In the genomic region with DNA sequence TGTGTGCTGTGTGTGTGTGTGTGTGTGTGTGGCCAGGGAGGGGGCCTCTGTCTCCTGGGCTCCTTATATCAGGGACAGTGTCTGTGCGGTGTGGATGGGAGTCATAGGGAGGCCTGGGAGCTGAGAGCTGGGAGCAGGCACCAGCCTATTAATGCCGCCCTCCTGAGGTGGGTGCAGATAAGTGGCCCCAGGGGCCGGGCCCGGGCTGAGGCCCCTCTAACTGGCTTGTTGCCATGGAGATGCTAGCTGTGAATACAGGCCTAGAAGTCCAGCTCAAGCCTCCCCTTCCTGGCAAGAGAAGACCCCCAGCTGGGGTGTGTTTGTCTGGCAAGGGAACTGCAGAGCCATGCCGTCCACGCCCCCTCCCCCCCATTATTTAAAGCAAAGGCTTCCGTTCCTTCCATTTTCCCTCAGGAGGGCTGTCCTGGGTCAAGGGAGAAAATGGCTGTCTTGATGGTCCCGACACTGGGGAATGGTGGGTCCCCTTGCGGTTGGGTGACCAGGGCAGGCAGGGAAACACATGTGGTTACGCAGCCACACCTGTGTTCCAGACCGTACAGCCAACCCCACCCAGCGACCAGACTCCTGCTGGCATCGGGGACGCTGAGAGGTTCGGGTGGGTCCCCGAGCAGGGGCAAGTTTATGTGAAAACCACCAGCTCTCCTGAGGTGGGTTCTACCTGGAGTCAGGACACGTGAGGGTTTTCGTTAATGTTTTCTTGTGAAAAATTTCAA, we compare ENCODE assay signal across 1 cellular context.
TF ChIP-seq lines count a peak whose summit lies in the region.

No MANE protein-coding gene starts in this region.

TF ChIP-seq in HEK293, 187 proteins besides CTCF, POLR2A, EP300 and RAD21 (continued from another document):
- TF ChIP-seq, protein P1, sequence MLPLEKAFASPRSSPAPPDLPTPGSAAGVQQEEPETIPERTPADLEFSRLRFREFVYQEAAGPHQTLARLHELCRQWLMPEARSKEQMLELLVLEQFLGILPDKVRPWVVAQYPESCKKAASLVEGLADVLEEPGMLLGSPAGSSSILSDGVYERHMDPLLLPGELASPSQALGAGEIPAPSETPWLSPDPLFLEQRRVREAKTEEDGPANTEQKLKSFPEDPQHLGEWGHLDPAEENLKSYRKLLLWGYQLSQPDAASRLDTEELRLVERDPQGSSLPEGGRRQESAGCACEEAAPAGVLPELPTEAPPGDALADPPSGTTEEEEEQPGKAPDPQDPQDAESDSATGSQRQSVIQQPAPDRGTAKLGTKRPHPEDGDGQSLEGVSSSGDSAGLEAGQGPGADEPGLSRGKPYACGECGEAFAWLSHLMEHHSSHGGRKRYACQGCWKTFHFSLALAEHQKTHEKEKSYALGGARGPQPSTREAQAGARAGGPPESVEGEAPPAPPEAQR (tag by site-specific recombination; IDR thresholded peaks at IDR 0.05) = no peak
- 0 out of 2 replicates have a peak, but pooled peaks have one; percentile 16 for TF ChIP-seq WT1 (tag by site-specific recombination; IDR thresholded peaks at IDR 0.05)
- TF ChIP-seq PRDM10 (tag by site-specific recombination; IDR thresholded peaks at IDR 0.05) = no peak
- TF ChIP-seq, protein P2, sequence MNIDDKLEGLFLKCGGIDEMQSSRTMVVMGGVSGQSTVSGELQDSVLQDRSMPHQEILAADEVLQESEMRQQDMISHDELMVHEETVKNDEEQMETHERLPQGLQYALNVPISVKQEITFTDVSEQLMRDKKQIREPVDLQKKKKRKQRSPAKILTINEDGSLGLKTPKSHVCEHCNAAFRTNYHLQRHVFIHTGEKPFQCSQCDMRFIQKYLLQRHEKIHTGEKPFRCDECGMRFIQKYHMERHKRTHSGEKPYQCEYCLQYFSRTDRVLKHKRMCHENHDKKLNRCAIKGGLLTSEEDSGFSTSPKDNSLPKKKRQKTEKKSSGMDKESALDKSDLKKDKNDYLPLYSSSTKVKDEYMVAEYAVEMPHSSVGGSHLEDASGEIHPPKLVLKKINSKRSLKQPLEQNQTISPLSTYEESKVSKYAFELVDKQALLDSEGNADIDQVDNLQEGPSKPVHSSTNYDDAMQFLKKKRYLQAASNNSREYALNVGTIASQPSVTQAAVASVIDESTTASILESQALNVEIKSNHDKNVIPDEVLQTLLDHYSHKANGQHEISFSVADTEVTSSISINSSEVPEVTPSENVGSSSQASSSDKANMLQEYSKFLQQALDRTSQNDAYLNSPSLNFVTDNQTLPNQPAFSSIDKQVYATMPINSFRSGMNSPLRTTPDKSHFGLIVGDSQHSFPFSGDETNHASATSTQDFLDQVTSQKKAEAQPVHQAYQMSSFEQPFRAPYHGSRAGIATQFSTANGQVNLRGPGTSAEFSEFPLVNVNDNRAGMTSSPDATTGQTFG (tag by site-specific recombination; IDR thresholded peaks at IDR 0.05; ENCODE audit: borderline replicate concordance) = no peak
- TF ChIP-seq ZNF16 (tag by site-specific recombination; IDR thresholded peaks at IDR 0.05; ENCODE audit: low read depth) = no peak
- TF ChIP-seq ZNF157 (tag by site-specific recombination; IDR thresholded peaks at IDR 0.05) = no peak
- TF ChIP-seq ZNF571 (tag by site-specific recombination; IDR thresholded peaks at IDR 0.05) = no peak
- TF ChIP-seq ZNF174 (tag by site-specific recombination; IDR thresholded peaks at IDR 0.05) = no peak
- TF ChIP-seq ZFP41 (tag by site-specific recombination; IDR thresholded peaks at IDR 0.05; ENCODE audit: borderline replicate concordance) = no peak
- TF ChIP-seq, protein P3, sequence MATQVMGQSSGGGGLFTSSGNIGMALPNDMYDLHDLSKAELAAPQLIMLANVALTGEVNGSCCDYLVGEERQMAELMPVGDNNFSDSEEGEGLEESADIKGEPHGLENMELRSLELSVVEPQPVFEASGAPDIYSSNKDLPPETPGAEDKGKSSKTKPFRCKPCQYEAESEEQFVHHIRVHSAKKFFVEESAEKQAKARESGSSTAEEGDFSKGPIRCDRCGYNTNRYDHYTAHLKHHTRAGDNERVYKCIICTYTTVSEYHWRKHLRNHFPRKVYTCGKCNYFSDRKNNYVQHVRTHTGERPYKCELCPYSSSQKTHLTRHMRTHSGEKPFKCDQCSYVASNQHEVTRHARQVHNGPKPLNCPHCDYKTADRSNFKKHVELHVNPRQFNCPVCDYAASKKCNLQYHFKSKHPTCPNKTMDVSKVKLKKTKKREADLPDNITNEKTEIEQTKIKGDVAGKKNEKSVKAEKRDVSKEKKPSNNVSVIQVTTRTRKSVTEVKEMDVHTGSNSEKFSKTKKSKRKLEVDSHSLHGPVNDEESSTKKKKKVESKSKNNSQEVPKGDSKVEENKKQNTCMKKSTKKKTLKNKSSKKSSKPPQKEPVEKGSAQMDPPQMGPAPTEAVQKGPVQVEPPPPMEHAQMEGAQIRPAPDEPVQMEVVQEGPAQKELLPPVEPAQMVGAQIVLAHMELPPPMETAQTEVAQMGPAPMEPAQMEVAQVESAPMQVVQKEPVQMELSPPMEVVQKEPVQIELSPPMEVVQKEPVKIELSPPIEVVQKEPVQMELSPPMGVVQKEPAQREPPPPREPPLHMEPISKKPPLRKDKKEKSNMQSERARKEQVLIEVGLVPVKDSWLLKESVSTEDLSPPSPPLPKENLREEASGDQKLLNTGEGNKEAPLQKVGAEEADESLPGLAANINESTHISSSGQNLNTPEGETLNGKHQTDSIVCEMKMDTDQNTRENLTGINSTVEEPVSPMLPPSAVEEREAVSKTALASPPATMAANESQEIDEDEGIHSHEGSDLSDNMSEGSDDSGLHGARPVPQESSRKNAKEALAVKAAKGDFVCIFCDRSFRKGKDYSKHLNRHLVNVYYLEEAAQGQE (tag by site-specific recombination; IDR thresholded peaks at IDR 0.05) = no peak
